ENCODE assay signal across 1 cellular context in genomic region chr10:119498889-119499864, GRCh38.
TF ChIP-seq lines count a peak whose summit lies in the region.

No MANE protein-coding gene starts in this region.

TF ChIP-seq in HepG2, 621 proteins besides CTCF, POLR2A, EP300 and RAD21 (continued from another document):
- TF ChIP-seq ZNF274 (CRISPR knock-in tag; IDR thresholded peaks at IDR 0.05) (0 out of 2 replicates have a peak, but pooled peaks have one; percentile 54), IRF2 (CRISPR knock-in tag; IDR thresholded peaks at IDR 0.05) (peak; percentile 65), TCF7 (IDR thresholded peaks at IDR 0.05; ENCODE audit: low read depth) (peak; percentile 64; the same call in 1 of the 2 replicates), SALL1 (CRISPR knock-in tag; IDR thresholded peaks at IDR 0.05) (peak; percentile 87), FOXK2 (IDR thresholded peaks at IDR 0.05) (no peak), ZNF792 (CRISPR knock-in tag; IDR thresholded peaks at IDR 0.05) (peak; percentile 85; the same call in 1 of the 2 replicates), ZBTB38 (CRISPR knock-in tag; IDR thresholded peaks at IDR 0.05) (peak; percentile 52; the same call in 1 of the 2 replicates), GABPB1 (CRISPR knock-in tag; IDR thresholded peaks at IDR 0.05) (peak; percentile 29; the same call in 1 of the 2 replicates), ZNF687 (CRISPR knock-in tag; IDR thresholded peaks at IDR 0.05) (peak; percentile 90), ZNF800 (CRISPR knock-in tag; IDR thresholded peaks at IDR 0.05) (peak; percentile 71; the same call in 1 of the 2 replicates), PAXIP1 (CRISPR knock-in tag; conservative IDR thresholded peaks at IDR 0.05) (peak; percentile 91), CC2D1A (CRISPR knock-in tag; IDR thresholded peaks at IDR 0.05) (no peak), ZNF124 (CRISPR knock-in tag; IDR thresholded peaks at IDR 0.05) (peak; percentile 45; the same call in 1 of the 2 replicates), CREM (IDR thresholded peaks at IDR 0.05) (peak; percentile 31; the same call in 1 of the 2 replicates), CREM (CRISPR knock-in tag; IDR thresholded peaks at IDR 0.05) (no peak), ZSCAN29 (CRISPR knock-in tag; conservative IDR thresholded peaks at IDR 0.05) (0 out of 2 replicates have a peak, but pooled peaks have one; percentile 15), ARNT2 (CRISPR knock-in tag; IDR thresholded peaks at IDR 0.05; ENCODE audit: low read depth) (peak; percentile 46; the same call in 1 of the 2 replicates), WIZ (CRISPR knock-in tag; IDR thresholded peaks at IDR 0.05) (peak; percentile 68; the same call in 1 of the 2 replicates), ZNF775 (CRISPR knock-in tag; IDR thresholded peaks at IDR 0.05; ENCODE audit: borderline replicate concordance) (0 out of 2 replicates have a peak, but pooled peaks have one; percentile 56), NR2F6 (IDR thresholded peaks at IDR 0.05) (peak; percentile 78), NR2F6 (CRISPR knock-in tag; IDR thresholded peaks at IDR 0.05) (peak; percentile 90), U2AF2 (IDR thresholded peaks at IDR 0.05; ENCODE audit: low read depth, low read length) (no peak), ZNF335 (CRISPR knock-in tag; IDR thresholded peaks at IDR 0.05) (no peak), KLF16 (CRISPR knock-in tag; IDR thresholded peaks at IDR 0.05) (0 out of 4 replicates have a peak, but pooled peaks of 1 of the 2 experiments have one; percentile 16), SPEN (CRISPR knock-in tag; IDR thresholded peaks at IDR 0.05; ENCODE audit: low read depth) (0 out of 2 replicates have a peak, but pooled peaks have one; percentile 53), ZNF609 (CRISPR knock-in tag; IDR thresholded peaks at IDR 0.05; ENCODE audit: borderline replicate concordance) (0 out of 2 replicates have a peak, but pooled peaks have one; percentile 41), FOSL2 (CRISPR knock-in tag; IDR thresholded peaks at IDR 0.05) (peak; percentile 44), AHDC1 (CRISPR knock-in tag; IDR thresholded peaks at IDR 0.05; ENCODE audit: borderline replicate concordance) (peak; percentile 91), ZNF691 (CRISPR knock-in tag; IDR thresholded peaks at IDR 0.05; ENCODE audit: borderline replicate concordance, low read depth) (peak; percentile 46; the same call in 1 of the 2 replicates), NCOA1 (CRISPR knock-in tag; IDR thresholded peaks at IDR 0.05) (no peak), ZNF263 (CRISPR knock-in tag; IDR thresholded peaks at IDR 0.05) (no peak)
